1 cellular context compared by ENCODE assay signal in the genomic region with DNA sequence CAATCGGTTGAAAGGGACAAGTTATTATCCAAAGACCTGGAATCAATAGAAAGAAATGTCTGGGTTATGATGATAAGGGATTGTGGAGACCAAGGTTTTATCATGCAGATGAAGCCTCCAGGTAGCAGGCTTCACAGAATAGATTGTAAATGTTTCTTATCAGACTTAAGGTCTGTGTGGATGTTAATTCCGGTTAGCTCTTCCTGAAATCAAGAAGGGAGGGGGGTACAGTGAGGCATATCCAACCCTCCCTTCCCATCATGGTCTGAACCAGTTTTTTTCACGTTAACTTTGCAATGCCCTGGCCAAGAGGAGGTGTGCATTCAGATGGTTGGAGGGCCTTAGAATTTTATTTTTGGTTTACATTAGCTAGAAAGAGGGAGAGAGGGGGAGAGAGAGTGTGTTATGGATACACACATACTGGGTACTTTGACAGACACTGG.
TF ChIP-seq lines count a peak whose summit lies in the region.

No MANE protein-coding gene starts in this region.

TF ChIP-seq in GM23338, 12 proteins besides CTCF, POLR2A, EP300 and RAD21 (continued from another document):
- TF ChIP-seq REST (IDR thresholded peaks at IDR 0.05; ENCODE audit: unreplicated experiment): no peak
- TF ChIP-seq JUNB (IDR thresholded peaks at IDR 0.05; ENCODE audit: unreplicated experiment): no peak
- no peak for TF ChIP-seq ZNF462 (CRISPR knock-in tag; IDR thresholded peaks at IDR 0.05)
- no peak for TF ChIP-seq POLR2AphosphoS5 (IDR thresholded peaks at IDR 0.05; ENCODE audit: low read depth)
- TF ChIP-seq EZH2phosphoT487 (IDR thresholded peaks at IDR 0.05; ENCODE audit: unreplicated experiment): no peak
- no peak for TF ChIP-seq NANOG (IDR thresholded peaks at IDR 0.05; ENCODE audit: borderline replicate concordance)
- no peak for TF ChIP-seq ZNF331 (CRISPR knock-in tag; IDR thresholded peaks at IDR 0.05; ENCODE audit: low read depth)
- TF ChIP-seq EZH2 (IDR thresholded peaks at IDR 0.05; ENCODE audit: low read depth, unreplicated experiment): no peak
- no peak for TF ChIP-seq STAT1 (IDR thresholded peaks at IDR 0.05; ENCODE audit: unreplicated experiment)
- TF ChIP-seq, protein P1, sequence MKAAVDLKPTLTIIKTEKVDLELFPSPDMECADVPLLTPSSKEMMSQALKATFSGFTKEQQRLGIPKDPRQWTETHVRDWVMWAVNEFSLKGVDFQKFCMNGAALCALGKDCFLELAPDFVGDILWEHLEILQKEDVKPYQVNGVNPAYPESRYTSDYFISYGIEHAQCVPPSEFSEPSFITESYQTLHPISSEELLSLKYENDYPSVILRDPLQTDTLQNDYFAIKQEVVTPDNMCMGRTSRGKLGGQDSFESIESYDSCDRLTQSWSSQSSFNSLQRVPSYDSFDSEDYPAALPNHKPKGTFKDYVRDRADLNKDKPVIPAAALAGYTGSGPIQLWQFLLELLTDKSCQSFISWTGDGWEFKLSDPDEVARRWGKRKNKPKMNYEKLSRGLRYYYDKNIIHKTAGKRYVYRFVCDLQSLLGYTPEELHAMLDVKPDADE (IDR thresholded peaks at IDR 0.05): no peak
- no peak for TF ChIP-seq CREB1 (CRISPR knock-in tag; IDR thresholded peaks at IDR 0.05; ENCODE audit: low read depth)
